ENCODE assay signal across 10 cellular contexts in genomic region chr1:22318279-22318983, GRCh38.
DNase-seq lines count a peak whose midpoint lies in the region; ATAC-seq lines count a peak whose summit lies in the region.
"Had no signal": no experiment of that assay in that cellular context is flagged by ENCODE, and none has a peak within 500 bp of the region (broad histone marks: within the 10 kb centered on the region; RNA-seq: fewer than 3 reads in every experiment).

No MANE protein-coding gene starts in this region.

- H3K27me3 Mint-ChIP-seq in activated CD4-positive, alpha-beta memory T cell treated with anti-CD3 and anti-CD28 coated beads for 36 hours, result peaks cover 11% of the 10 kb centered on the region

- H3K36me3 Mint-ChIP-seq in activated CD4-positive, alpha-beta memory T cell treated with anti-CD3 and anti-CD28 coated beads for 36 hours, result no peaks in the 10 kb centered on the region
- H3K36me3 Mint-ChIP-seq: activated naive CD4-positive, alpha-beta T cell treated with anti-CD3 and anti-CD28 coated beads, Interleukin-2, amount 50 U/mL, for 24 hours had no signal

- no peaks in the 10 kb centered on the region for H3K4me1 Mint-ChIP-seq in activated CD4-positive, alpha-beta memory T cell treated with anti-CD3 and anti-CD28 coated beads for 36 hours (ENCODE audit: low read depth)
- H3K4me1 Mint-ChIP-seq: activated naive CD4-positive, alpha-beta T cell treated with anti-CD3 and anti-CD28 coated beads, Interleukin-2, amount 50 U/mL, for 24 hours had no signal

- CTCF ChIA-PET in activated CD4-positive, alpha-beta memory T cell treated with anti-CD3 and anti-CD28 coated beads for 36 hours (lab: Charles Lee), result no interaction called here

- POLR2A ChIA-PET in activated CD4-positive, alpha-beta memory T cell treated with anti-CD3 and anti-CD28 coated beads for 36 hours (lab: Charles Lee), result no interaction called here

- ATAC-seq in GM21390 (IDR thresholded peaks at IDR 0.05; ENCODE audit: unreplicated experiment) (no peak), GM18873 (IDR thresholded peaks at IDR 0.05; ENCODE audit: low FRiP score, unreplicated experiment) (no peak)

- no peak overlapping the region for H3K27ac Mint-ChIP-seq in activated CD4-positive, alpha-beta memory T cell treated with anti-CD3 and anti-CD28 coated beads for 36 hours
- H3K27ac Mint-ChIP-seq: activated naive CD4-positive, alpha-beta T cell treated with anti-CD3 and anti-CD28 coated beads, Interleukin-2, amount 50 U/mL, for 24 hours had no signal

- no peaks in the 10 kb centered on the region for H3K9me3 Mint-ChIP-seq in activated CD4-positive, alpha-beta memory T cell treated with anti-CD3 and anti-CD28 coated beads for 36 hours
- H3K9me3 Mint-ChIP-seq: activated naive CD4-positive, alpha-beta T cell treated with anti-CD3 and anti-CD28 coated beads, Interleukin-2, amount 50 U/mL, for 24 hours had no signal

- no peak overlapping the region for H3K4me3 Mint-ChIP-seq in activated CD4-positive, alpha-beta memory T cell treated with anti-CD3 and anti-CD28 coated beads for 36 hours
- H3K4me3 Mint-ChIP-seq: activated naive CD4-positive, alpha-beta T cell treated with anti-CD3 and anti-CD28 coated beads, Interleukin-2, amount 50 U/mL, for 24 hours had no signal

- intact Hi-C loops in activated CD4-positive, alpha-beta memory T cell treated with anti-CD3 and anti-CD28 coated beads for 36 hours (cut with micrococcal nuclease), result no loop called here

- DNase-seq in COR-L47 (lab: John Stamatoyannopoulos, UW) (peak; percentile 93), NCI-H1105 (lab: John Stamatoyannopoulos, UW) (peak; percentile 90), NCI-H774 (lab: John Stamatoyannopoulos, UW) (peak; percentile 6), iPS-NIHi7 (ENCODE audit: extremely low spot score) (peak; percentile 84), AG08396 (ENCODE audit: low spot score) (no peak)
- no peak for DNase-seq in activated CD4-positive, alpha-beta memory T cell treated with anti-CD3 and anti-CD28 coated beads for 36 hours
- DNase-seq: stimulated activated CD4-positive, alpha-beta T cell treated with anti-CD3 and anti-CD28 coated beads, Interleukin-4, amount 100 ng/mL, for 24 hours had no signal

Comparison
In these comparisons a context has a peak if more than half of its experiments do, and no peak if none do; other contexts are left out.
1. DNase-seq: peak in COR-L47 (single experiment), NCI-H1105 (single experiment), NCI-H774 (single experiment) and iPS-NIHi7 (single experiment); none in activated CD4-positive, alpha-beta memory T cell treated with anti-CD3 and anti-CD28 coated beads for 36 hours (single experiment) and AG08396 (single experiment).